In genomic region chr7:57867884-57868701, GRCh38 we compare ENCODE assay signal across 9 cellular contexts.
DNase-seq lines count a peak whose midpoint lies in the region; ATAC-seq and TF ChIP-seq lines count a peak whose summit lies in the region.
"Had no signal": no experiment of that assay in that cellular context is flagged by ENCODE, and none has a peak within 500 bp of the region (broad histone marks: within the 10 kb centered on the region; RNA-seq: fewer than 3 reads in every experiment).

No MANE protein-coding gene starts in this region.

- H3K4me1 ChIP-seq in prostate gland (replicated peaks): no peaks in the 10 kb centered on the region

- ATAC-seq in HG02588 (IDR thresholded peaks at IDR 0.05; ENCODE audit: unreplicated experiment) (no peak), GM19467 (IDR thresholded peaks at IDR 0.05; ENCODE audit: unreplicated experiment) (no peak), GM18511 (IDR thresholded peaks at IDR 0.05; ENCODE audit: unreplicated experiment) (no peak)

- TF ChIP-seq CTCF in prostate gland (IDR thresholded peaks at IDR 0.05): no peak

- no peaks in the 10 kb centered on the region for H3K9me3 Mint-ChIP-seq in dendritic cell treated with granulocyte-macrophage colony-stimulating factor and Interleukin-4, amounts not matched to agents 40 ng/mL and 50 ng/mL, for 4 days

- DNase-seq in D341Med (ENCODE audit: low spot score): peak; percentile 66
- DNase-seq in NCI-H1105 (lab: John Stamatoyannopoulos, UW): peak; percentile 77
- no peak for DNase-seq in prostate gland (ENCODE audit: low spot score)
- DNase-seq in DMS79 (lab: John Stamatoyannopoulos, UW): no peak
- DNase-seq: NCI-H446 had no signal

- H3K9me3 ChIP-seq in prostate gland: no peaks in the 10 kb centered on the region

- H3K4me1 Mint-ChIP-seq in dendritic cell treated with granulocyte-macrophage colony-stimulating factor and Interleukin-4, amounts not matched to agents 40 ng/mL and 50 ng/mL, for 4 days (ENCODE audit: low read depth): peaks cover 6% of the 10 kb centered on the region

- no peak overlapping the region for H3K27ac Mint-ChIP-seq in dendritic cell treated with granulocyte-macrophage colony-stimulating factor and Interleukin-4, amounts not matched to agents 40 ng/mL and 50 ng/mL, for 4 days

- H3K4me3 ChIP-seq in prostate gland: peak overlapping the region; percentile 40 to 44

- peak overlapping the region; percentile 49 for H3K4me3 Mint-ChIP-seq in dendritic cell treated with granulocyte-macrophage colony-stimulating factor and Interleukin-4, amounts not matched to agents 40 ng/mL and 50 ng/mL, for 4 days

- intact Hi-C loops in dendritic cell treated with granulocyte-macrophage colony-stimulating factor and Interleukin-4, amounts not matched to agents 40 ng/mL and 50 ng/mL, for 4 days (cut with micrococcal nuclease): no loop called here
- intact Hi-C loops in prostate gland (cut with DNase I): no loop called here

- TF ChIP-seq POLR2A in prostate gland (IDR thresholded peaks at IDR 0.05): no peak

- H3K27me3 Mint-ChIP-seq in dendritic cell treated with granulocyte-macrophage colony-stimulating factor and Interleukin-4, amounts not matched to agents 40 ng/mL and 50 ng/mL, for 4 days: peaks cover 50% of the 10 kb centered on the region

- H3K27ac ChIP-seq in prostate gland: no peak overlapping the region

- no peaks in the 10 kb centered on the region for H3K36me3 Mint-ChIP-seq in dendritic cell treated with granulocyte-macrophage colony-stimulating factor and Interleukin-4, amounts not matched to agents 40 ng/mL and 50 ng/mL, for 4 days (ENCODE audit: low read depth)

- WGBS in prostate gland: 7% methylated on average over 84 of the region's 84 CpGs

- H3K27me3 ChIP-seq in prostate gland (replicated peaks; ENCODE audit: insufficient read depth): no peaks in the 10 kb centered on the region

- no peaks in the 10 kb centered on the region for H3K36me3 ChIP-seq in prostate gland

Comparison
In these comparisons a context has a peak if more than half of its experiments do, and no peak if none do; other contexts are left out.
1. DNase-seq: peak in D341Med (single experiment) and NCI-H1105 (single experiment); none in prostate gland (single experiment) and DMS79 (single experiment).